In genomic region chr7:56219017-56219416, GRCh38 we compare ENCODE assay signal across 24 cellular contexts.
"Had no signal": no experiment of that assay in that cellular context is flagged by ENCODE, and none has a peak within 500 bp of the region (broad histone marks: within the 10 kb centered on the region; RNA-seq: fewer than 3 reads in every experiment).

No MANE protein-coding gene starts in this region.

- DNase-seq: colonic mucosa; cortex of kidney; dermis blood vessel endothelial cell; dorsolateral prefrontal cortex; effector CD4-positive, alpha-beta T cell; effector CD8-positive, alpha-beta T cell; effector memory CD4-positive, alpha-beta T cell; effector memory CD8-positive, alpha-beta T cell; endodermal cell; erythroblast; esophagus squamous epithelium; foreskin fibroblast; foreskin keratinocyte; foreskin melanocyte; gastrocnemius medialis; glutamatergic neuron; heart left ventricle; heart right ventricle had no signal

- H3K4me1 Mint-ChIP-seq: endodermal cell had no signal

- H3K9me3 ChIP-seq: colonic mucosa, gastrocnemius medialis had no signal

- H3K4me1 ChIP-seq: colonic mucosa, esophagus muscularis mucosa, esophagus squamous epithelium, foreskin keratinocyte, gastrocnemius medialis, gastroesophageal sphincter, heart left ventricle, heart right ventricle had no signal

- ATAC-seq: effector memory CD8-positive, alpha-beta T cell; esophagus mucosa; foreskin keratinocyte; gastrocnemius medialis; gastroesophageal sphincter; heart left ventricle; heart right ventricle had no signal

- H3K4me3 ChIP-seq: colonic mucosa, coronary artery, dorsolateral prefrontal cortex, esophagus muscularis mucosa, esophagus squamous epithelium, gastrocnemius medialis, gastroesophageal sphincter, heart left ventricle, heart right ventricle had no signal

- H3K27ac Mint-ChIP-seq: dendritic cell treated with granulocyte-macrophage colony-stimulating factor and Interleukin-4, amounts not matched to agents 40 ng/mL and 50 ng/mL, for 4 days; effector memory CD8-positive, alpha-beta T cell; endodermal cell had no signal

- H3K4me3 Mint-ChIP-seq: dendritic cell treated with granulocyte-macrophage colony-stimulating factor and Interleukin-4, amounts not matched to agents 40 ng/mL and 50 ng/mL, for 4 days; effector memory CD8-positive, alpha-beta T cell; endodermal cell had no signal

- H3K36me3 ChIP-seq: colonic mucosa, esophagus muscularis mucosa, esophagus squamous epithelium, gastrocnemius medialis, gastroesophageal sphincter, heart left ventricle, heart right ventricle had no signal

- H3K27me3 ChIP-seq: colonic mucosa, esophagus squamous epithelium, foreskin keratinocyte, gastrocnemius medialis, gastroesophageal sphincter had no signal

- H3K27me3 Mint-ChIP-seq: dendritic cell treated with granulocyte-macrophage colony-stimulating factor and Interleukin-4, amounts not matched to agents 40 ng/mL and 50 ng/mL, for 4 days had no signal

- H3K27ac ChIP-seq: colonic mucosa, coronary artery, dorsolateral prefrontal cortex, epithelial cell of prostate, esophagus muscularis mucosa, esophagus squamous epithelium, foreskin keratinocyte, gastrocnemius medialis, gastroesophageal sphincter, heart left ventricle, heart right ventricle had no signal
